Comparison of ENCODE assay signal across 8 cellular contexts in genomic region chr19:45505151-45505995, GRCh38. TPM values are rescaled to one million over a fixed set of nuclear protein-coding genes. Genes with fewer than 3 reads are reported as not detected.
DNase-seq lines count a peak whose midpoint lies in the region; ATAC-seq, FAIRE-seq and TF ChIP-seq lines count a peak whose summit lies in the region.

No MANE protein-coding gene starts in this region.

- 93% methylated on average over 8 of the region's 8 CpGs; no CpG with 5 or more reads in 1 of the 2 experiments for WGBS in H1 (ENCODE audit: extremely low coverage in 1 of 2, insufficient coverage in 1 of 2, insufficient read length in 1 of 2, insufficient replicate concordance in 2 of 2, low coverage in 1 of 2, low lambda C conversion rate in 2 of 2, missing lambda C conversion rate in 1 of 2), 2 experiments
- 68 to 72% methylated on average over 8 of the region's 8 CpGs for WGBS in pancreas, 2 donors

- peaks cover 10% of the 10 kb centered on the region; the same call in 1 of the 2 replicates for H3K23me2 ChIP-seq in H1 (ENCODE audit: low read depth, low read length)

- ATAC-seq in pancreas = no peak
- no peak for ATAC-seq in HG03095 (IDR thresholded peaks at IDR 0.05; ENCODE audit: unreplicated experiment)

- H4K91ac ChIP-seq in H1 (replicated peaks; ENCODE audit: insufficient read length, low read length) = no peak overlapping the region

- peaks cover 46% of the 10 kb centered on the region for H3F3A ChIP-seq in PC-9 (ENCODE audit: insufficient read depth, low read depth)

- H3K18ac ChIP-seq in H1 (ENCODE audit: extremely low read depth, low read length) = no peak overlapping the region

- H3K27ac ChIP-seq in PC-9 (peak overlapping the region; percentile 95), H1 (ENCODE audit: low read depth, low read length) (no peak overlapping the region), pancreas (peak overlapping the region; percentile 87 to 94 (median 91))

- 0 out of 2 replicates have a peak overlapping the region, but pooled peaks have one; percentile 45 for H2BK12ac ChIP-seq in H1 (ENCODE audit: low read depth, low read length)

- H4K5ac ChIP-seq in H1 (ENCODE audit: insufficient read length, low read depth, low read length) = no peak overlapping the region

- H2BK120ac ChIP-seq in H1 (replicated peaks; ENCODE audit: low read depth, low read length) = no peak overlapping the region

- TF ChIP-seq CTCF in PC-9 (conservative IDR thresholded peaks at IDR 0.05) = no peak
- no peak for TF ChIP-seq CTCF in H1 (IDR thresholded peaks at IDR 0.05; ENCODE audit: control extremely low read depth in 1 of 3, insufficient read depth in 1 of 3, low read depth in 1 of 3, low read length in 3 of 3)
- no peak for TF ChIP-seq CTCF in pancreas (IDR thresholded peaks at IDR 0.05)

- H3K79me2 ChIP-seq in PC-9 (ENCODE audit: low read depth) (peaks cover 39% of the 10 kb centered on the region), H1 (ENCODE audit: control insufficient read depth in 1 of 2, insufficient read depth in 2 of 2, low read length in 2 of 2) (peaks cover 9 to 24% of the 10 kb centered on the region in 2 experiments)

- no peak overlapping the region for H3K23ac ChIP-seq in H1 (ENCODE audit: insufficient read length)

- H3K36me3 ChIP-seq in PC-9 (ENCODE audit: low read depth) = no peaks in the 10 kb centered on the region
- no peaks in the 10 kb centered on the region for H3K36me3 ChIP-seq in H1 (ENCODE audit: control insufficient read depth in 2 of 4, insufficient read depth in 4 of 4, low read length in 3 of 4)
- no peaks in the 10 kb centered on the region for H3K36me3 ChIP-seq in pancreas

- H2BK20ac ChIP-seq in H1 (ENCODE audit: low read length) = no peak overlapping the region

- TF ChIP-seq POLR2A in H1 (IDR thresholded peaks at IDR 0.05; ENCODE audit: control extremely low read depth in 1 of 2, low read depth in 2 of 2, low read length in 2 of 2) = no peak

- TF ChIP-seq RAD21 in H1 (IDR thresholded peaks at IDR 0.05 in 1 of 2, conservative IDR thresholded peaks at IDR 0.05 in 1 of 2; ENCODE audit: low read depth in 2 of 2, low read length in 2 of 2) = no peak

- H4K8ac ChIP-seq in H1 (ENCODE audit: extremely low read depth, insufficient read depth, low read length) = no peak overlapping the region

- no peak overlapping the region for H2BK15ac ChIP-seq in H1 (ENCODE audit: low read length)

- no peak overlapping the region for H2AFZ ChIP-seq in PC-9
- H2AFZ ChIP-seq in H1 (ENCODE audit: low read length) = no peak overlapping the region

- H3K4me3 ChIP-seq in PC-9 = peak overlapping the region; percentile 97; the same call in 1 of the 2 replicates
- no peak overlapping the region for H3K4me3 ChIP-seq in H1 (ENCODE audit: extremely low read depth in 1 of 4, insufficient read depth in 2 of 4, low read depth in 3 of 4, low read length in 4 of 4)
- no peak overlapping the region for H3K4me3 ChIP-seq in pancreas

- H2BK5ac ChIP-seq in H1 (ENCODE audit: low read depth, low read length) = no peak overlapping the region

- no peaks in the 10 kb centered on the region for H3K9me2 ChIP-seq in PC-9 (ENCODE audit: insufficient read depth)

- H2AK5ac ChIP-seq in H1 (ENCODE audit: low read depth, low read length) = 0 out of 2 replicates have a peak overlapping the region, but pooled peaks have one; percentile 56

- 0 out of 2 replicates have a peak, but pooled peaks cover 2% of the 10 kb centered on the region for H3K79me1 ChIP-seq in H1 (ENCODE audit: low read depth, low read length)

- H3K9ac ChIP-seq in H1 (replicated peaks in 1 of 4; ENCODE audit: extremely low read depth in 1 of 4, low read depth in 3 of 4, low read length in 3 of 4) = no peak overlapping the region

- H3K56ac ChIP-seq in H1 (replicated peaks; ENCODE audit: insufficient read length, low read depth, low read length) = no peak overlapping the region

- DNase-seq in EH (ENCODE audit: low read depth) = peak; percentile 70
- DNase-seq in PC-9 = no peak
- DNase-seq in H1 (ENCODE audit: low read depth in 1 of 2, low spot score in 2 of 2) = no peak
- peak in 1 of 6 donors; percentile 51 for DNase-seq in pancreas
- no peak for DNase-seq in NCI-H187 treated with DMSO at 0.1 percent for 48 hours (lab: John Stamatoyannopoulos, UW)
- no peak for DNase-seq in activated CD4-positive, alpha-beta T cell treated with anti-CD3 and anti-CD28 coated beads for 48 hours
- no peak for DNase-seq in DMS 273 treated with DMSO at 0.1 percent for 48 hours (lab: John Stamatoyannopoulos, UW)

- CTCF ChIA-PET in PC-9 (lab: Charles Lee) (interaction anchor here (0.6 to 0.8 kb wide), 2 partner anchors 172 to 1002 kb away, joined by 3 read pairs; no protein-coding TSS in a partner anchor), H1 (lab: Charles Lee; ENCODE audit: partially characterized antibody) (interaction anchor here (0.7 to 2.8 kb wide), 7 partner anchors 11 to 138 kb away, joined by 3 to 12 read pairs (median 5); no protein-coding TSS in a partner anchor)

- no peak overlapping the region for H3K4ac ChIP-seq in H1 (replicated peaks; ENCODE audit: insufficient read length, low read depth, low read length)

- no peak for TF ChIP-seq EP300 in H1 (IDR thresholded peaks at IDR 0.05; ENCODE audit: borderline replicate concordance in 1 of 2, low read depth in 2 of 2, low read length in 2 of 2)

- no peak overlapping the region for H3K14ac ChIP-seq in H1 (ENCODE audit: insufficient read length)

- intact Hi-C loops in PC-9 (cut with micrococcal nuclease; ENCODE audit: unreplicated experiment) (loop anchor here (5.0 kb wide), 1 partner anchor 137 kb away; no protein-coding TSS in a partner anchor), pancreas (cut with DNase I) (no loop called here)

- FAIRE-seq in H1 (lab: Jason Lieb, UNC) (no peak), pancreas (lab: Jason Lieb, UNC) (no peak)

- no TSS peak for BruUV-seq in PC-9 (replicated peaks; lab: Mats Ljungman, UMichigan)

- H3K27me3 ChIP-seq in PC-9 (ENCODE audit: insufficient read depth, low read depth) = no peaks in the 10 kb centered on the region
- H3K27me3 ChIP-seq in H1 (replicated peaks in 1 of 4; ENCODE audit: control insufficient read depth in 3 of 4, extremely low read depth in 1 of 4, insufficient read depth in 3 of 4, low read length in 3 of 4) = no peaks in the 10 kb centered on the region
- H3K27me3 ChIP-seq in pancreas = no peaks in the 10 kb centered on the region

- H3K4me2 ChIP-seq in PC-9 (peak overlapping the region; percentile 99), H1 (ENCODE audit: insufficient read depth in 1 of 2, low read depth in 2 of 2, low read length in 2 of 2) (peak overlapping the region in 1 of 2 experiments; percentile 56; a peak in 1 of 4 replicates)

- peaks cover 9% of the 10 kb centered on the region for H4K20me1 ChIP-seq in PC-9 (ENCODE audit: insufficient read depth)
- peaks cover 0 to 3% of the 10 kb centered on the region in 2 experiments for H4K20me1 ChIP-seq in H1 (replicated peaks in 1 of 2; ENCODE audit: control insufficient read depth in 1 of 2, insufficient read depth in 2 of 2, low read length in 2 of 2)

- H3K9me3 ChIP-seq in PC-9 (ENCODE audit: insufficient read depth, low read depth) = no peaks in the 10 kb centered on the region
- H3K9me3 ChIP-seq in H1 (ENCODE audit: insufficient read depth in 2 of 2, low read depth in 1 of 2, low read length in 1 of 2) = no peaks in the 10 kb centered on the region
- H3K9me3 ChIP-seq in pancreas = no peaks in the 10 kb centered on the region

- POLR2A ChIA-PET in PC-9 (lab: Charles Lee; ENCODE audit: unreplicated experiment) = no interaction called here
- POLR2A ChIA-PET in H1 (lab: Charles Lee; ENCODE audit: partially characterized antibody) = interaction anchor here (0.8 to 2.3 kb wide), 4 partner anchors 8 to 75 kb away, joined by 3 to 12 read pairs (median 3); partner anchors contain the start of gene FOSB

- H3K4me1 ChIP-seq in PC-9 (replicated peaks; ENCODE audit: insufficient read depth) (peaks cover 21% of the 10 kb centered on the region), H1 (replicated peaks in 1 of 4; ENCODE audit: control insufficient read depth in 3 of 4, insufficient read depth in 4 of 4, low read length in 3 of 4) (peaks cover 8 to 18% (median 14%) of the 10 kb centered on the region in 4 experiments), pancreas (peaks cover 6 to 9% (median 7%) of the 10 kb centered on the region in 3 donors)

RNA-seq across cellular contexts. Expression of gene VASP, which starts 1.9 kb away (rescaled TPM):
- total RNA-seq in PC-9 (2021) (123 and 155 TPM in 2 replicates), pancreas (10 to 100 TPM; 12.5 to 49.3 (median 25.1) TPM)
- total RNA-seq in H1 (2021; fragmentation: NEBNext Ultra II Directional; extraction: Animal tissue kit (Norgen Biotek cat#: 25700)) = 135 and 138 TPM in 2 replicates
- polyA plus RNA-seq in H1 (2011; rRNA removed) (89.7 and 163 TPM in 2 replicates), pancreas (10 to 100 TPM; 32.7 to 34.3 TPM)
- polyA plus RNA-seq in H1 (2011; cell fraction: cytosol; rRNA removed) = 92.0 TPM
- polyA plus RNA-seq in H1 (2011; cell fraction: nucleus; rRNA removed) = 116 TPM
- 79.3 to 101 TPM (median 84.8 TPM) in 4 replicates for polyA plus RNA-seq in H1 (2012, experiment 1 of 2)
- polyA plus RNA-seq in H1 (2012, experiment 2 of 2) = 110 TPM
- 108 TPM for polyA plus RNA-seq in H1 (2013, experiment 1 of 2)
- 104 TPM for polyA plus RNA-seq in H1 (2013, experiment 2 of 2)
- polyA minus RNA-seq in H1 (2011; rRNA and poly(A)+ RNA removed) = 46.1 and 52.4 TPM in 2 replicates
- 83.1 TPM for polyA minus RNA-seq in H1 (2011; cell fraction: cytosol; rRNA and poly(A)+ RNA removed)
- 102 TPM for polyA minus RNA-seq in H1 (2011; cell fraction: nucleus; rRNA and poly(A)+ RNA removed)

RNA-seq across cellular contexts. Expression of gene PPM1N, which starts 7.1 kb away (rescaled TPM):
- total RNA-seq in PC-9 (2021) (5.0 and 9.5 TPM in 2 replicates), pancreas (under 1 TPM; 0.22 to 0.41 (median 0.30) TPM)
- total RNA-seq in H1 (2021; fragmentation: NEBNext Ultra II Directional; extraction: Animal tissue kit (Norgen Biotek cat#: 25700)) = 11.0 and 12.2 TPM in 2 replicates
- polyA plus RNA-seq in H1 (2011; rRNA removed) (14.4 and 17.5 TPM in 2 replicates), pancreas (1 to 10 TPM in 1 of 2 donors, under 1 TPM in 1; 0.53 to 2.1 TPM)
- polyA plus RNA-seq in H1 (2011; cell fraction: cytosol; rRNA removed) = 20.7 TPM
- 17.1 TPM for polyA plus RNA-seq in H1 (2011; cell fraction: nucleus; rRNA removed)
- 12.0 to 16.7 TPM (median 14.4 TPM) in 4 replicates for polyA plus RNA-seq in H1 (2012, experiment 1 of 2)
- polyA plus RNA-seq in H1 (2012, experiment 2 of 2) = 13.0 TPM
- polyA plus RNA-seq in H1 (2013, experiment 1 of 2) = 35.8 TPM
- 34.9 TPM for polyA plus RNA-seq in H1 (2013, experiment 2 of 2)
- 2.3 and 4.2 TPM in 2 replicates for polyA minus RNA-seq in H1 (2011; rRNA and poly(A)+ RNA removed)
- polyA minus RNA-seq in H1 (2011; cell fraction: cytosol; rRNA and poly(A)+ RNA removed) = 4.3 TPM
- polyA minus RNA-seq in H1 (2011; cell fraction: nucleus; rRNA and poly(A)+ RNA removed) = 5.6 TPM

RNA-seq across cellular contexts. Expression of gene RTN2, which starts 8.5 kb away (rescaled TPM):
- total RNA-seq in PC-9 (2021) = 49.6 and 50.1 TPM in 2 replicates
- total RNA-seq in H1 (2021; fragmentation: NEBNext Ultra II Directional; extraction: Animal tissue kit (Norgen Biotek cat#: 25700)) = 21.1 and 21.6 TPM in 2 replicates
- 21.0 and 33.5 TPM in 2 replicates for polyA plus RNA-seq in H1 (2011; rRNA removed)
- polyA plus RNA-seq in H1 (2011; cell fraction: cytosol; rRNA removed) = 19.9 TPM
- 19.7 TPM for polyA plus RNA-seq in H1 (2011; cell fraction: nucleus; rRNA removed)
- polyA plus RNA-seq in H1 (2012, experiment 1 of 2) = 19.1 to 26.5 TPM (median 23.9 TPM) in 4 replicates
- 24.8 TPM for polyA plus RNA-seq in H1 (2012, experiment 2 of 2)
- 32.6 TPM for polyA plus RNA-seq in H1 (2013, experiment 1 of 2)
- 36.9 TPM for polyA plus RNA-seq in H1 (2013, experiment 2 of 2)
- polyA minus RNA-seq in H1 (2011; rRNA and poly(A)+ RNA removed) = 9.5 and 14.4 TPM in 2 replicates
- 8.3 TPM for polyA minus RNA-seq in H1 (2011; cell fraction: cytosol; rRNA and poly(A)+ RNA removed)
- polyA minus RNA-seq in H1 (2011; cell fraction: nucleus; rRNA and poly(A)+ RNA removed) = 9.9 TPM
- total RNA-seq in pancreas = 1 to 10 TPM; 2.1 to 6.3 (median 3.2) TPM
- polyA plus RNA-seq in pancreas = 1 to 10 TPM; 4.4 to 9.5 TPM

RNA-seq across cellular contexts. Expression of gene FOSB, which starts 37.6 kb away (rescaled TPM):
- total RNA-seq in PC-9 (2021) (7.9 and 16.5 TPM in 2 replicates), pancreas (10 to 100 TPM in 1 of 6 donors, 1 to 10 TPM in 3, under 1 TPM in 2; 0.79 to 17.0 (median 5.7) TPM)
- total RNA-seq in H1 (2021; fragmentation: NEBNext Ultra II Directional; extraction: Animal tissue kit (Norgen Biotek cat#: 25700)) = 1.3 and 2.7 TPM in 2 replicates
- polyA plus RNA-seq in H1 (2011; rRNA removed) (0.44 and 1.2 TPM in 2 replicates), pancreas (10 to 100 TPM; 12.9 to 21.6 TPM)
- polyA plus RNA-seq in H1 (2011; cell fraction: cytosol; rRNA removed) = 0.32 TPM
- polyA plus RNA-seq in H1 (2011; cell fraction: nucleus; rRNA removed) = 5.2 TPM
- 1.1 to 4.3 TPM (median 2.6 TPM) in 4 replicates for polyA plus RNA-seq in H1 (2012, experiment 1 of 2)
- polyA plus RNA-seq in H1 (2012, experiment 2 of 2) = 2.4 TPM
- polyA plus RNA-seq in H1 (2013, experiment 1 of 2) = 0.85 TPM
- 0.79 TPM for polyA plus RNA-seq in H1 (2013, experiment 2 of 2)
- polyA minus RNA-seq in H1 (2011; rRNA and poly(A)+ RNA removed) = 2.8 and 6.9 TPM in 2 replicates
- polyA minus RNA-seq in H1 (2011; cell fraction: cytosol; rRNA and poly(A)+ RNA removed) = 1.5 TPM
- polyA minus RNA-seq in H1 (2011; cell fraction: nucleus; rRNA and poly(A)+ RNA removed) = 39.4 TPM
